Comparison of ENCODE assay signal across 15 cellular contexts in genomic region chr6:21754891-21755290, GRCh38.
DNase-seq lines count a peak whose midpoint lies in the region; ATAC-seq and TF ChIP-seq lines count a peak whose summit lies in the region.
"Had no signal": no experiment of that assay in that cellular context is flagged by ENCODE, and none has a peak within 500 bp of the region (broad histone marks: within the 10 kb centered on the region; RNA-seq: fewer than 3 reads in every experiment).

No MANE protein-coding gene starts in this region.

- DNase-seq in astrocyte of the hippocampus (ENCODE audit: low read depth, low spot score) (peak; percentile 82), left colon (no peak), HuH-7 (ENCODE audit: low spot score) (no peak), dorsolateral prefrontal cortex (no peak), NCI-H146 (lab: John Stamatoyannopoulos, UW) (no peak)
- DNase-seq: activated CD4-positive, alpha-beta T cell treated with anti-CD3 and anti-CD28 coated beads for 36 hours; activated gamma-delta T cell; GDM1; left ventricle myocardium superior; NCI-H446; occipital lobe; stimulated activated CD4-positive, alpha-beta T cell treated with anti-CD3 and anti-CD28 coated beads, Interleukin-2, amount 100 ng/mL, for 48 hours had no signal

- intact Hi-C loops in left colon (cut with DNase I, micrococcal nuclease) (no loop called here), dorsolateral prefrontal cortex (cut with DNase I) (no loop called here)

- peaks cover 41% of the 10 kb centered on the region for H3K4me1 ChIP-seq in ACC112 (ENCODE audit: control insufficient read depth, insufficient read depth, low read length, unreplicated experiment)

- no peak for TF ChIP-seq CTCF in dorsolateral prefrontal cortex (IDR thresholded peaks at IDR 0.05 in 54 of 56, conservative IDR thresholded peaks at IDR 0.05 in 2 of 56; ENCODE audit: low read depth in 1 of 56, partially characterized antibody in 56 of 56)

- no peak overlapping the region for H3K4me3 ChIP-seq in ACC112 (ENCODE audit: low read depth, low read length)
- H3K4me3 ChIP-seq in dorsolateral prefrontal cortex = no peak overlapping the region

- H3K27me3 ChIP-seq in ACC112 (ENCODE audit: insufficient read depth, low read length) (no peaks in the 10 kb centered on the region), dorsolateral prefrontal cortex (no peaks in the 10 kb centered on the region)

- H3K36me3 ChIP-seq in ACC112 (ENCODE audit: insufficient read depth, low read length) = no peaks in the 10 kb centered on the region

- H2AFZ ChIP-seq in ACC112 (ENCODE audit: low read length, unreplicated experiment) = peak overlapping the region; percentile 44

- ATAC-seq in HG03139 (IDR thresholded peaks at IDR 0.05; ENCODE audit: unreplicated experiment) (peak; percentile 61), left colon (peak; percentile 66), HG03521 (IDR thresholded peaks at IDR 0.05; ENCODE audit: unreplicated experiment) (no peak)
- ATAC-seq: activated CD4-positive, alpha-beta T cell treated with anti-CD3 and anti-CD28 coated beads for 36 hours; left ventricle myocardium superior had no signal

- peak overlapping the region; percentile 48; the same call in 1 of the 2 replicates for H3K27ac ChIP-seq in ACC112 (ENCODE audit: low read depth, low read length)
- H3K27ac ChIP-seq in dorsolateral prefrontal cortex = no peak overlapping the region

- no peaks in the 10 kb centered on the region for H3K79me2 ChIP-seq in ACC112 (ENCODE audit: control insufficient read depth, insufficient read depth, low read length, unreplicated experiment)
